8 cellular contexts compared by ENCODE assay signal in genomic region chr9:613771-614347, GRCh38.
A peak's percentile ranks its signal among the peaks of the same experiment; 100 is the strongest.
DNase-seq lines count a peak whose midpoint lies in the region; ATAC-seq and TF ChIP-seq lines count a peak whose summit lies in the region.

No MANE protein-coding gene starts in this region.

- no peaks in the 10 kb centered on the region for H3K27me3 ChIP-seq in uterus

- no peaks in the 10 kb centered on the region for H3K9me3 ChIP-seq in uterus

- peaks cover 2% of the 10 kb centered on the region for H3K4me1 Mint-ChIP-seq in activated T-cell treated with anti-CD3 and anti-CD28 coated beads, Interleukin-2, amount 50 U/mL, for 24 hours (ENCODE audit: low read depth)
- H3K4me1 Mint-ChIP-seq in natural killer cell: peaks cover 5 to 6% of the 10 kb centered on the region in 2 donors

- H3K9me3 Mint-ChIP-seq in activated T-cell treated with anti-CD3 and anti-CD28 coated beads, Interleukin-2, amount 50 U/mL, for 24 hours: no peaks in the 10 kb centered on the region
- no peaks in the 10 kb centered on the region for H3K9me3 Mint-ChIP-seq in natural killer cell

- H3K27ac Mint-ChIP-seq in activated T-cell treated with anti-CD3 and anti-CD28 coated beads, Interleukin-2, amount 50 U/mL, for 24 hours: no peak overlapping the region
- no peak overlapping the region for H3K27ac Mint-ChIP-seq in natural killer cell

- ATAC-seq in GM18870 (IDR thresholded peaks at IDR 0.05; ENCODE audit: unreplicated experiment): peak; percentile 85
- ATAC-seq in HG03135 (IDR thresholded peaks at IDR 0.05; ENCODE audit: unreplicated experiment): peak; percentile 74
- ATAC-seq in natural killer cell: peak; percentile 77 to 84 (median 78)

- TF ChIP-seq CTCF in C4-2B (conservative IDR thresholded peaks at IDR 0.05) (peak; percentile 88), natural killer cell (IDR thresholded peaks at IDR 0.05) (peak; percentile 96), uterus (IDR thresholded peaks at IDR 0.05) (peak; percentile 80 to 90 (median 88))

- intact Hi-C loops in natural killer cell (cut with micrococcal nuclease): loop anchor here (1.0 to 10.0 kb wide), 4 partner anchors 91 to 395 kb away; no protein-coding TSS in a partner anchor
- intact Hi-C loops in uterus (cut with DNase I; ENCODE audit: low total_unique reads): loop anchor here (5.0 kb wide), 1 partner anchor 148 kb away; no protein-coding TSS in a partner anchor

- H3K4me3 ChIP-seq in uterus: no peak overlapping the region

- DNase-seq in NCI-H748 (lab: John Stamatoyannopoulos, UW; ENCODE audit: unreplicated experiment) (peak; percentile 59), fibroblast of the conjunctiva (ENCODE audit: low read depth) (peak; percentile 87), natural killer cell (peak; percentile 27), uterus (peak; percentile 74 to 82)
- DNase-seq in activated T-cell treated with anti-CD3 and anti-CD28 coated beads, Interleukin-2, amount 50 U/mL, for 24 hours: peak; percentile 51

- H3K4me1 ChIP-seq in uterus: no peaks in the 10 kb centered on the region

- no peaks in the 10 kb centered on the region for H3K36me3 Mint-ChIP-seq in activated T-cell treated with anti-CD3 and anti-CD28 coated beads, Interleukin-2, amount 50 U/mL, for 24 hours (ENCODE audit: low read depth)
- no peaks in the 10 kb centered on the region for H3K36me3 Mint-ChIP-seq in natural killer cell

- no peak overlapping the region for H3K4me3 Mint-ChIP-seq in activated T-cell treated with anti-CD3 and anti-CD28 coated beads, Interleukin-2, amount 50 U/mL, for 24 hours
- peak overlapping the region; percentile 42 for H3K4me3 Mint-ChIP-seq in natural killer cell

- no peaks in the 10 kb centered on the region for H3K36me3 ChIP-seq in uterus

- no peaks in the 10 kb centered on the region for H3K27me3 Mint-ChIP-seq in activated T-cell treated with anti-CD3 and anti-CD28 coated beads, Interleukin-2, amount 50 U/mL, for 24 hours
- peaks cover 0 to 11% of the 10 kb centered on the region in 2 donors for H3K27me3 Mint-ChIP-seq in natural killer cell (ENCODE audit: low read depth in 2 of 2)

- H3K27ac ChIP-seq in C4-2B (no peak overlapping the region), uterus (peak overlapping the region; percentile 58 to 80)

- peak in 1 of 2 donors; percentile 5 for TF ChIP-seq POLR2A in uterus (IDR thresholded peaks at IDR 0.05)

Comparison
In these comparisons a context has a peak if more than half of its experiments do, and no peak if none do; other contexts are left out.
1. DNase-seq: peak in every context shown above with its lines; median percentile 87 in fibroblast of the conjunctiva; 78 in uterus; 59 in NCI-H748; 51 in activated T-cell treated with anti-CD3 and anti-CD28 coated beads, Interleukin-2, amount 50 U/mL, for 24 hours; 27 in natural killer cell.